Comparison of ENCODE assay signal across 10 cellular contexts in the genomic region with DNA sequence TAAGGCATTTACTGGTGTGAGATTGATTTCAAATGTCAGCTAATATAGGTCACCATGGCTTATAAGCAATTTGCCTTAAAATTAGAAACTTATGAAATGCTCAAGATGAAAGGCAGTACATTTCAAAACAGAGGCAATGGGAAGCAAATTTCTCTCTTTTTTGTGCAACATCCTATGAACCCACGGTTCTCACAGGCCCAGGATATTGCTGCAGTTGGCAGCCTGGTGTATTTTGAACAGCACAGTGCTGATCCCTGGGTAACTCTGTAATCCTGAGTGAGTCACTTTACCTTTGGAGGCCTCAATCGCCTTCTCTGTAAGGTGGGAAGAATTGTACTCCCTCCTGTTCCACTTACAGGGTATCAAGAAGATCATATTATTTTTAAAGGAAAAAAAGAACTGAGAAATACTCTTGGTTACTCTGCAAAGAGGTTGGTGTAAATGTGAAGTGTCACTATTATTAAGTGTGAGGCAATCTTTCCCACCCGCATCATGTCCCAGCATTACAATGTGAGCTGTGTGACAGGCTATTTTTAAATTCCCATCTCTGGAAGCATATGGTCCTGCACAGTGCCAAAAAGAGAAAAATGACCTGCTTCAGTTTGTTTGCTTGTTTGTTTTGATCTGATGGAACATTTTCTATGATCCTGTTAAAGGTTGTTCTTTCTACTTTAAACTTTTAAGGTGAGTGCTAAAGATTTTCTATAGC.
DNase-seq lines count a peak whose midpoint lies in the region; ATAC-seq and TF ChIP-seq lines count a peak whose summit lies in the region.
"Had no signal": no experiment of that assay in that cellular context is flagged by ENCODE, and none has a peak within 500 bp of the region (broad histone marks: within the 10 kb centered on the region; RNA-seq: fewer than 3 reads in every experiment).

No MANE protein-coding gene starts in this region.

- H3K27ac Mint-ChIP-seq in GM23338 = no peak overlapping the region
- H3K27ac Mint-ChIP-seq: activated naive CD4-positive, alpha-beta T cell treated with anti-CD3 and anti-CD28 coated beads, Interleukin-2, amount 50 U/mL, for 72 hours had no signal

- no peaks in the 10 kb centered on the region for H3K4me1 Mint-ChIP-seq in GM23338

- H3K4me3 ChIP-seq in GM23338 (no peak overlapping the region), psoas muscle (peak overlapping the region; percentile 31)

- H3K27ac ChIP-seq in GM23338 (ENCODE audit: low read depth) (no peak overlapping the region), psoas muscle (peak overlapping the region; percentile 89)

- no peaks in the 10 kb centered on the region for H3F3A ChIP-seq in GM23338 (replicated peaks; ENCODE audit: low read depth)

- WGBS in psoas muscle, 3 donors = 18 to 26% (median 19%) methylated on average over 3 of the region's 3 CpGs

- 0 out of 2 replicates have a peak overlapping the region, but pooled peaks have one; percentile 53 for H2AFZ ChIP-seq in GM23338

- intact Hi-C loops in psoas muscle (cut with DNase I) = loop anchor here in 1 of 2 donors (10.0 kb wide), 1 partner anchor 381 kb away; no protein-coding TSS in a partner anchor

- no peak for ATAC-seq in GM23338
- peak; percentile 39 for ATAC-seq in esophagus mucosa
- peak; percentile 90 to 94 (median 93) for ATAC-seq in psoas muscle

- H3K27me3 ChIP-seq in GM23338 (ENCODE audit: insufficient read depth) = no peaks in the 10 kb centered on the region
- no peaks in the 10 kb centered on the region for H3K27me3 ChIP-seq in psoas muscle (ENCODE audit: insufficient read depth in 3 of 3, low read length in 2 of 3)

- no peaks in the 10 kb centered on the region for H4K20me1 ChIP-seq in GM23338 (replicated peaks; ENCODE audit: insufficient read depth)

- H3K9me3 Mint-ChIP-seq in GM23338 = no peaks in the 10 kb centered on the region
- H3K9me3 Mint-ChIP-seq: activated naive CD4-positive, alpha-beta T cell treated with anti-CD3 and anti-CD28 coated beads, Interleukin-2, amount 50 U/mL, for 72 hours had no signal

- H3K9me3 ChIP-seq in psoas muscle = no peaks in the 10 kb centered on the region

- H3K4me3 Mint-ChIP-seq in GM23338 = no peak overlapping the region

- no peak overlapping the region for H3K4me2 ChIP-seq in GM23338

- H3K4me1 ChIP-seq in GM23338 (ENCODE audit: insufficient read depth) (no peaks in the 10 kb centered on the region), psoas muscle (peaks cover 32% of the 10 kb centered on the region)

- no peaks in the 10 kb centered on the region for H3K36me3 Mint-ChIP-seq in GM23338 (ENCODE audit: low read depth)
- H3K36me3 Mint-ChIP-seq: activated naive CD4-positive, alpha-beta T cell treated with anti-CD3 and anti-CD28 coated beads, Interleukin-2, amount 50 U/mL, for 72 hours had no signal

- TF ChIP-seq CTCF in GM23338 (conservative IDR thresholded peaks at IDR 0.05; ENCODE audit: low read depth in 2 of 2) (no peak), psoas muscle (IDR thresholded peaks at IDR 0.05) (no peak)

- peaks cover 6% of the 10 kb centered on the region for H3K9me2 ChIP-seq in GM23338 (ENCODE audit: insufficient read depth)

- DNase-seq in GM23338 (ENCODE audit: low spot score) (no peak), NOMO-1 treated with DMSO at 0.1 percent for 48 hours (lab: John Stamatoyannopoulos, UW; ENCODE audit: unreplicated experiment) (peak; percentile 81), psoas muscle (no peak), T-helper 9 cell (no peak), NCI-H510A treated with DMSO at 0.1 percent for 48 hours (lab: John Stamatoyannopoulos, UW) (no peak)
- DNase-seq in stimulated activated CD4-positive, alpha-beta T cell treated with anti-CD3 and anti-CD28 coated beads, Interleukin-2, amount 100 ng/mL, for 24 hours = no peak
- DNase-seq: effector CD4-positive, alpha-beta T cell; NCI-H187 treated with DMSO at 0.1 percent for 48 hours had no signal

- H3K27me3 Mint-ChIP-seq in GM23338 (ENCODE audit: insufficient read depth, low read depth, poor library complexity) = no peaks in the 10 kb centered on the region

- H3K36me3 ChIP-seq in GM23338 (ENCODE audit: insufficient read depth) (no peaks in the 10 kb centered on the region), psoas muscle (ENCODE audit: insufficient read depth in 1 of 2, low read depth in 1 of 2) (no peaks in the 10 kb centered on the region)

- no peaks in the 10 kb centered on the region for H3K79me2 ChIP-seq in GM23338 (replicated peaks; ENCODE audit: insufficient read depth)

TF ChIP-seq in GM23338, 12 proteins besides CTCF, POLR2A, EP300 and RAD21 (continues in another document):
- TF ChIP-seq EZH2 (IDR thresholded peaks at IDR 0.05; ENCODE audit: low read depth, unreplicated experiment) = no peak
- no peak for TF ChIP-seq EZH2phosphoT487 (IDR thresholded peaks at IDR 0.05; ENCODE audit: unreplicated experiment)
- TF ChIP-seq, protein P1, sequence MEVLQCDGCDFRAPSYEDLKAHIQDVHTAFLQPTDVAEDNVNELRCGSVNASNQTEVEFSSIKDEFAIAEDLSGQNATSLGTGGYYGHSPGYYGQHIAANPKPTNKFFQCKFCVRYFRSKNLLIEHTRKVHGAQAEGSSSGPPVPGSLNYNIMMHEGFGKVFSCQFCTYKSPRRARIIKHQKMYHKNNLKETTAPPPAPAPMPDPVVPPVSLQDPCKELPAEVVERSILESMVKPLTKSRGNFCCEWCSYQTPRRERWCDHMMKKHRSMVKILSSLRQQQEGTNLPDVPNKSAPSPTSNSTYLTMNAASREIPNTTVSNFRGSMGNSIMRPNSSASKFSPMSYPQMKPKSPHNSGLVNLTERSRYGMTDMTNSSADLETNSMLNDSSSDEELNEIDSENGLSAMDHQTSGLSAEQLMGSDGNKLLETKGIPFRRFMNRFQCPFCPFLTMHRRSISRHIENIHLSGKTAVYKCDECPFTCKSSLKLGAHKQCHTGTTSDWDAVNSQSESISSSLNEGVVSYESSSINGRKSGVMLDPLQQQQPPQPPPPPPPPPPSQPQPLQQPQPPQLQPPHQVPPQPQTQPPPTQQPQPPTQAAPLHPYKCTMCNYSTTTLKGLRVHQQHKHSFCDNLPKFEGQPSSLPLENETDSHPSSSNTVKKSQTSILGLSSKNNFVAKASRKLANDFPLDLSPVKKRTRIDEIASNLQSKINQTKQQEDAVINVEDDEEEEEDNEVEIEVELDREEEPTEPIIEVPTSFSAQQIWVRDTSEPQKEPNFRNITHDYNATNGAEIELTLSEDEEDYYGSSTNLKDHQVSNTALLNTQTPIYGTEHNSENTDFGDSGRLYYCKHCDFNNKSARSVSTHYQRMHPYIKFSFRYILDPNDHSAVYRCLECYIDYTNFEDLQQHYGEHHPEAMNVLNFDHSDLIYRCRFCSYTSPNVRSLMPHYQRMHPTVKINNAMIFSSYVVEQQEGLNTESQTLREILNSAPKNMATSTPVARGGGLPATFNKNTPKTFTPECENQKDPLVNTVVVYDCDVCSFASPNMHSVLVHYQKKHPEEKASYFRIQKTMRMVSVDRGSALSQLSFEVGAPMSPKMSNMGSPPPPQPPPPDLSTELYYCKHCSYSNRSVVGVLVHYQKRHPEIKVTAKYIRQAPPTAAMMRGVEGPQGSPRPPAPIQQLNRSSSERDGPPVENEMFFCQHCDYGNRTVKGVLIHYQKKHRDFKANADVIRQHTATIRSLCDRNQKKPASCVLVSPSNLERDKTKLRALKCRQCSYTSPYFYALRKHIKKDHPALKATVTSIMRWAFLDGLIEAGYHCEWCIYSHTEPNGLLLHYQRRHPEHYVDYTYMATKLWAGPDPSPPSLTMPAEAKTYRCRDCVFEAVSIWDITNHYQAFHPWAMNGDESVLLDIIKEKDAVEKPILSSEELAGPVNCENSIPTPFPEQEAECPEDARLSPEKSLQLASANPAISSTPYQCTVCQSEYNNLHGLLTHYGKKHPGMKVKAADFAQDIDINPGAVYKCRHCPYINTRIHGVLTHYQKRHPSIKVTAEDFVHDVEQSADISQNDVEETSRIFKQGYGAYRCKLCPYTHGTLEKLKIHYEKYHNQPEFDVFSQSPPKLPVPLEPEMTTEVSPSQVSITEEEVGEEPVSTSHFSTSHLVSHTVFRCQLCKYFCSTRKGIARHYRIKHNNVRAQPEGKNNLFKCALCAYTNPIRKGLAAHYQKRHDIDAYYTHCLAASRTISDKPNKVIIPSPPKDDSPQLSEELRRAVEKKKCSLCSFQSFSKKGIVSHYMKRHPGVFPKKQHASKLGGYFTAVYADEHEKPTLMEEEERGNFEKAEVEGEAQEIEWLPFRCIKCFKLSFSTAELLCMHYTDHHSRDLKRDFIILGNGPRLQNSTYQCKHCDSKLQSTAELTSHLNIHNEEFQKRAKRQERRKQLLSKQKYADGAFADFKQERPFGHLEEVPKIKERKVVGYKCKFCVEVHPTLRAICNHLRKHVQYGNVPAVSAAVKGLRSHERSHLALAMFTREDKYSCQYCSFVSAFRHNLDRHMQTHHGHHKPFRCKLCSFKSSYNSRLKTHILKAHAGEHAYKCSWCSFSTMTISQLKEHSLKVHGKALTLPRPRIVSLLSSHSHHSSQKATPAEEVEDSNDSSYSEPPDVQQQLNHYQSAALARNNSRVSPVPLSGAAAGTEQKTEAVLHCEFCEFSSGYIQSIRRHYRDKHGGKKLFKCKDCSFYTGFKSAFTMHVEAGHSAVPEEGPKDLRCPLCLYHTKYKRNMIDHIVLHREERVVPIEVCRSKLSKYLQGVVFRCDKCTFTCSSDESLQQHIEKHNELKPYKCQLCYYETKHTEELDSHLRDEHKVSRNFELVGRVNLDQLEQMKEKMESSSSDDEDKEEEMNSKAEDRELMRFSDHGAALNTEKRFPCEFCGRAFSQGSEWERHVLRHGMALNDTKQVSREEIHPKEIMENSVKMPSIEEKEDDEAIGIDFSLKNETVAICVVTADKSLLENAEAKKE (CRISPR knock-in tag; IDR thresholded peaks at IDR 0.05) = no peak
- no peak for TF ChIP-seq STAT1 (IDR thresholded peaks at IDR 0.05; ENCODE audit: unreplicated experiment)
- no peak for TF ChIP-seq ZNF114 (CRISPR knock-in tag; IDR thresholded peaks at IDR 0.05)
- TF ChIP-seq CREB1 (CRISPR knock-in tag; IDR thresholded peaks at IDR 0.05; ENCODE audit: low read depth) = no peak
